In the genomic region with DNA sequence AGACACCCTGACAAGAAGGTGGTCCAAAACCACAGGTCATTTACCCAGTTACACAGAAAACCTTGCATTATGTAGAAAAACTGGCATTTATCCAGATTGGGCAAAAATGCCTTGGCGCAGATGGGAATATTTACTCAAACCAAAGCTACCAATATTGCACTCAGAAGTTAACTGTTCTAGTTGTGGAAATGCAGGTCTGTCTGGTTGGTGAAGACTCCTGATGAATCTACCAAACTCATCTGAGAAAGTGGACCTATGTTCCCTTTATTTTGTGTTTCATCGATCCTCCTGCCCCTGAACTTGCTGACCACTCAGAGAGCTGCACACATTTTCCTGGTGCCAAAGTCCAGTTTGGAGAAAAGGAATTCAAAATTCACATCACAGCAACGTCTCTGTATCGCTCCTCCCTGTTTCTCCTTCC, we compare ENCODE assay signal across 9 cellular contexts.
DNase-seq lines count a peak whose midpoint lies in the region; ATAC-seq and TF ChIP-seq lines count a peak whose summit lies in the region.
"Had no signal": no experiment of that assay in that cellular context is flagged by ENCODE, and none has a peak within 500 bp of the region (broad histone marks: within the 10 kb centered on the region; RNA-seq: fewer than 3 reads in every experiment).

No MANE protein-coding gene starts in this region.

- H3K36me3 ChIP-seq in PC-9 (ENCODE audit: low read depth) (no peaks in the 10 kb centered on the region), esophagus (ENCODE audit: control insufficient read depth in 2 of 2, insufficient read depth in 2 of 2, low read length in 1 of 2) (no peaks in the 10 kb centered on the region), muscle layer of duodenum (ENCODE audit: control insufficient read depth in 1 of 2, insufficient read depth in 2 of 2, low read length in 2 of 2) (no peaks in the 10 kb centered on the region), thoracic aorta (no peaks in the 10 kb centered on the region)

- intact Hi-C loops in PC-9 (cut with micrococcal nuclease; ENCODE audit: unreplicated experiment) = loop anchor here (2.0 to 5.0 kb wide), 2 partner anchors 41 to 139 kb away; no protein-coding TSS in a partner anchor

- no peak for ATAC-seq in thoracic aorta (ENCODE audit: insufficient number of reproducible peaks, low FRiP score, low read depth)
- no peak for ATAC-seq in HG02759 (IDR thresholded peaks at IDR 0.05; ENCODE audit: unreplicated experiment)

- peak overlapping the region; percentile 45 for H3K4me2 ChIP-seq in PC-9

- no peaks in the 10 kb centered on the region for H3K79me2 ChIP-seq in PC-9 (ENCODE audit: low read depth)

- H3K27me3 ChIP-seq in PC-9 (ENCODE audit: insufficient read depth, low read depth) (no peaks in the 10 kb centered on the region), esophagus (ENCODE audit: control insufficient read depth in 1 of 2, insufficient read depth in 2 of 2, low read length in 2 of 2) (no peaks in the 10 kb centered on the region), muscle layer of duodenum (ENCODE audit: low read depth, low read length) (no peaks in the 10 kb centered on the region), thoracic aorta (replicated peaks; ENCODE audit: insufficient read depth) (no peaks in the 10 kb centered on the region)

- H2AFZ ChIP-seq in PC-9 = no peak overlapping the region; the same call in 1 of the 2 replicates

- H4K20me1 ChIP-seq in PC-9 (ENCODE audit: insufficient read depth) = no peaks in the 10 kb centered on the region

- DNase-seq in PC-9 = peak in 1 of 2 experiments; percentile 4
- DNase-seq in thoracic aorta (ENCODE audit: low spot score) = no peak
- no peak for DNase-seq in NCI-H1694 treated with DMSO at 0.1 percent for 48 hours (lab: John Stamatoyannopoulos, UW)
- no peak for DNase-seq in OCI-M1 (lab: John Stamatoyannopoulos, UW)
- DNase-seq in NCI-H1048 (lab: John Stamatoyannopoulos, UW) = no peak
- DNase-seq: activated CD4-positive, alpha-beta T cell treated with anti-CD3 and anti-CD28 coated beads for 4 hours had no signal

- POLR2A ChIA-PET in PC-9 (lab: Charles Lee; ENCODE audit: unreplicated experiment) = interaction anchor here (0.6 to 0.7 kb wide), 2 partner anchors 12 to 225 kb away, joined by 10 to 11 read pairs; no protein-coding TSS in a partner anchor

- no peaks in the 10 kb centered on the region; the same call in 1 of the 2 replicates for H3K9me3 ChIP-seq in PC-9 (ENCODE audit: insufficient read depth, low read depth)
- no peaks in the 10 kb centered on the region for H3K9me3 ChIP-seq in esophagus (ENCODE audit: control insufficient read depth in 2 of 2, insufficient read depth in 1 of 2, low read depth in 1 of 2, low read length in 1 of 2)
- no peaks in the 10 kb centered on the region for H3K9me3 ChIP-seq in muscle layer of duodenum (ENCODE audit: control insufficient read depth in 1 of 2, low read length in 2 of 2)
- no peaks in the 10 kb centered on the region for H3K9me3 ChIP-seq in thoracic aorta

- H3K4me1 ChIP-seq in PC-9 (replicated peaks; ENCODE audit: insufficient read depth) (peaks cover 30% of the 10 kb centered on the region), esophagus (ENCODE audit: control insufficient read depth in 2 of 2, insufficient read depth in 2 of 2, low read length in 1 of 2) (no peaks in the 10 kb centered on the region), muscle layer of duodenum (ENCODE audit: control insufficient read depth in 1 of 2, insufficient read depth in 2 of 2, low read length in 2 of 2) (peaks cover 0 to 18% of the 10 kb centered on the region in 2 donors), thoracic aorta (ENCODE audit: control insufficient read depth in 1 of 2, low read depth in 2 of 2) (peaks cover 19 to 38% of the 10 kb centered on the region in 2 donors)

- peaks cover 6% of the 10 kb centered on the region for H3F3A ChIP-seq in PC-9 (ENCODE audit: insufficient read depth, low read depth)

- H3K27ac ChIP-seq in PC-9 (no peak overlapping the region), esophagus (ENCODE audit: low read depth in 2 of 2, low read length in 1 of 2) (peak overlapping the region; percentile 45 to 57), muscle layer of duodenum (ENCODE audit: low read length) (peak overlapping the region; percentile 72), thoracic aorta (peak overlapping the region; percentile 80 to 82)

- no peak overlapping the region for H3K4me3 ChIP-seq in PC-9
- no peak overlapping the region for H3K4me3 ChIP-seq in esophagus (ENCODE audit: low read depth in 1 of 2, low read length in 2 of 2)
- no peak overlapping the region for H3K4me3 ChIP-seq in muscle layer of duodenum (ENCODE audit: low read depth in 1 of 2, low read length in 2 of 2)
- H3K4me3 ChIP-seq in thoracic aorta = no peak overlapping the region

- CTCF ChIA-PET in PC-9 (lab: Charles Lee) = no interaction called here

- BruUV-seq in PC-9 (replicated peaks; lab: Mats Ljungman, UMichigan) = no TSS peak

- TF ChIP-seq CTCF in PC-9 (conservative IDR thresholded peaks at IDR 0.05) = no peak
- no peak for TF ChIP-seq CTCF in thoracic aorta (IDR thresholded peaks at IDR 0.05)

- WGBS in esophagus, 2 donors = 50 to 54% methylated on average over 4 of the region's 4 CpGs

- no peaks in the 10 kb centered on the region for H3K9me2 ChIP-seq in PC-9 (ENCODE audit: insufficient read depth)
